1 cellular context compared by ENCODE assay signal in genomic region chr6:353642-354614, GRCh38.
TF ChIP-seq lines count a peak whose summit lies in the region.

No MANE protein-coding gene starts in this region.

TF ChIP-seq in K562, 482 proteins besides CTCF, POLR2A, EP300 and RAD21:
- peak; percentile 34; the same call in 1 of the 2 replicates for TF ChIP-seq POLR2G (IDR thresholded peaks at IDR 0.05; ENCODE audit: low read depth, low read length)
- no peak for TF ChIP-seq YY1 (IDR thresholded peaks at IDR 0.05; ENCODE audit: borderline replicate concordance in 1 of 3, control insufficient read depth in 1 of 3, extremely low read depth in 1 of 3, insufficient read depth in 3 of 3, insufficient read length in 1 of 3, insufficient replicate concordance in 2 of 3, low read depth in 1 of 3, low read length in 2 of 3)
- TF ChIP-seq E2F3 (CRISPR knock-in tag; IDR thresholded peaks at IDR 0.05), result 0 out of 2 replicates have a peak, but pooled peaks have one; percentile 35
- TF ChIP-seq E2F6 (IDR thresholded peaks at IDR 0.05; ENCODE audit: borderline replicate concordance in 1 of 2, extremely low read depth in 1 of 2, insufficient read depth in 1 of 2, insufficient read length in 1 of 2, low read depth in 1 of 2, low read length in 1 of 2, poor library complexity in 1 of 2, severe bottlenecking in 1 of 2), result peak in 1 of 2 experiments; percentile 14
